8 cellular contexts compared by ENCODE assay signal in the genomic region with DNA sequence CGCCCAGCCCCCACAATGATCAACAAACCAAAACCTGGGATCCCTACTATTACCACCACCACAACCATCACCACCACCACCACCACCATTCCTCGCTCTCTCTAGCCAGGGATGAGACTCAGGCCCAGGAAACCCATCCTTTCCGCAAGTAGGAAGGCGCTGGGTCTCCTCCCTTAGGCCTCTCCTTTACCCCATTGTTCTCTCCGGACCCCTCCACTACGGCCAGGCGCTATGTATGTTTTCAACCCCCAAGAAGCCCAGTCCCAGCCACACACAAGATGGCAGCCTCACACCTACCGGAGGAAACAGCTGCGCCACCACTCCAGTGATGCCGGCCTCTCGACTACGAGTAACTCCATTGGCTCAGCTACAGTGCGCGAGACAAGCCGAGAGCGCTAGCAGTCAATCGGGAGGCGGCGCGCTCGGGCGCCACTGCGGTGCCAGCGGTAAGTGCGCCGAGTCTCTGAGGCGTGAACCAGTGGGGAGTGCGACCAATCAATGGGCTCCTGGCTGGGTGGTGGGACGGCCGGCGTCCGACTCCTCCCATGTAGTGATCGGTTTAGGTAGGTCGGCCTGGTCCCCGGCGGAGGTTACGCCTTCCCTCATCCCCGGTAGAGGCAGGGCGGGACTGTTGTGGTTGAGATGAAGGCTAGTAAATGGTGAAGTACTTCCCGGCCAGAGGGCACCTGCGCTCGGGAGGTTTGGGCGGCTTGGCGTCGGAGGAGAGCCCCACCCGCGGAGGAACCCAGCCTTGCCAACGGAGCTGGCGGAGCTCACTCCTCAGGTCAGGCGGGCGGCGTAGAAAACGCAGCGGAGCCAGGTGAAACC. TPM values are rescaled to one million over a fixed set of nuclear protein-coding genes. Genes with fewer than 3 reads are reported as not detected.
DNase-seq lines count a peak whose midpoint lies in the region; ATAC-seq and TF ChIP-seq lines count a peak whose summit lies in the region.

A gene (minus strand): TSS at position 376 of the 828 bp plus-strand sequence. CDS start 61,154 bp downstream, outside the sequence.
A gene with protein sequence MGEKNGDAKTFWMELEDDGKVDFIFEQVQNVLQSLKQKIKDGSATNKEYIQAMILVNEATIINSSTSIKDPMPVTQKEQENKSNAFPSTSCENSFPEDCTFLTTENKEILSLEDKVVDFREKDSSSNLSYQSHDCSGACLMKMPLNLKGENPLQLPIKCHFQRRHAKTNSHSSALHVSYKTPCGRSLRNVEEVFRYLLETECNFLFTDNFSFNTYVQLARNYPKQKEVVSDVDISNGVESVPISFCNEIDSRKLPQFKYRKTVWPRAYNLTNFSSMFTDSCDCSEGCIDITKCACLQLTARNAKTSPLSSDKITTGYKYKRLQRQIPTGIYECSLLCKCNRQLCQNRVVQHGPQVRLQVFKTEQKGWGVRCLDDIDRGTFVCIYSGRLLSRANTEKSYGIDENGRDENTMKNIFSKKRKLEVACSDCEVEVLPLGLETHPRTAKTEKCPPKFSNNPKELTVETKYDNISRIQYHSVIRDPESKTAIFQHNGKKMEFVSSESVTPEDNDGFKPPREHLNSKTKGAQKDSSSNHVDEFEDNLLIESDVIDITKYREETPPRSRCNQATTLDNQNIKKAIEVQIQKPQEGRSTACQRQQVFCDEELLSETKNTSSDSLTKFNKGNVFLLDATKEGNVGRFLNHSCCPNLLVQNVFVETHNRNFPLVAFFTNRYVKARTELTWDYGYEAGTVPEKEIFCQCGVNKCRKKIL (plus strand): TSS at position 586 of the 828 bp plus-strand sequence. CDS start 7,620 bp downstream, outside the sequence.

- TF ChIP-seq CTCF in GM10266 (IDR thresholded peaks at IDR 0.05; ENCODE audit: control insufficient read depth, insufficient read depth, low read depth, missing control alignments) (peak; percentile 37), osteocyte (IDR thresholded peaks at IDR 0.05) (peak; percentile 49)

- H3K36me3 Mint-ChIP-seq in activated naive CD8-positive, alpha-beta T cell treated with anti-CD3 and anti-CD28 coated beads, Interleukin-2, amount 10 ng/mL, durations not matched to agents 7 days and 5 days, result peaks cover 7% of the 10 kb centered on the region
- H3K36me3 Mint-ChIP-seq in osteocyte (ENCODE audit: unreplicated experiment), result peaks cover 2% of the 10 kb centered on the region

- no peaks in the 10 kb centered on the region for H3K36me3 ChIP-seq in thymus (ENCODE audit: control insufficient read depth, insufficient read depth)

- peak within 1 kb of the TSS; percentile 90 for H3K4me3 ChIP-seq in thymus (ENCODE audit: low read length)

- DNase-seq in GM10266 (ENCODE audit: extremely low spot score) (peak; percentile 89), NCI-H1048 (lab: John Stamatoyannopoulos, UW) (peak; percentile 73), SKM-1 (lab: John Stamatoyannopoulos, UW; ENCODE audit: unreplicated experiment) (peak; percentile 91), head of caudate nucleus (peak; percentile 95 to 100 (median 99)), osteocyte (ENCODE audit: extremely low spot score, unreplicated experiment) (peak; percentile 99)
- DNase-seq in activated naive CD8-positive, alpha-beta T cell treated with anti-CD3 and anti-CD28 coated beads, Interleukin-2, amount 10 ng/mL, durations not matched to agents 7 days and 5 days, result peak; percentile 97

- WGBS in thymus, result under 1% methylated on average over 54 of the region's 54 CpGs

- no peaks in the 10 kb centered on the region for H3K27me3 ChIP-seq in thymus (ENCODE audit: control insufficient read depth, insufficient read depth)

- intact Hi-C loops in head of caudate nucleus (cut with DNase I), result no loop called here

- no peaks in the 10 kb centered on the region for H3K9me3 Mint-ChIP-seq in activated naive CD8-positive, alpha-beta T cell treated with anti-CD3 and anti-CD28 coated beads, Interleukin-2, amount 10 ng/mL, durations not matched to agents 7 days and 5 days
- no peaks in the 10 kb centered on the region for H3K9me3 Mint-ChIP-seq in osteocyte (ENCODE audit: unreplicated experiment)

- peak within 1 kb of the TSS; percentile 97 for H3K27ac ChIP-seq in thymus (ENCODE audit: low read depth)

- H3K9me3 ChIP-seq in thymus (ENCODE audit: control insufficient read depth), result no peaks in the 10 kb centered on the region

- H3K4me3 Mint-ChIP-seq in activated naive CD8-positive, alpha-beta T cell treated with anti-CD3 and anti-CD28 coated beads, Interleukin-2, amount 10 ng/mL, durations not matched to agents 7 days and 5 days, result peak within 1 kb of the TSS; percentile 92
- peak within 1 kb of the TSS; percentile 90 for H3K4me3 Mint-ChIP-seq in osteocyte (ENCODE audit: unreplicated experiment)

- POLR2A ChIA-PET in activated naive CD8-positive, alpha-beta T cell treated with anti-CD3 and anti-CD28 coated beads, Interleukin-2, amount 10 ng/mL, durations not matched to agents 7 days and 5 days (lab: Charles Lee), result interaction anchor here (0.6 to 4.7 kb wide), 25 partner anchors 11 to 553 kb away, joined by 3 to 119 read pairs (median 5); a partner anchor contains a TSS

- H3K27ac Mint-ChIP-seq in activated naive CD8-positive, alpha-beta T cell treated with anti-CD3 and anti-CD28 coated beads, Interleukin-2, amount 10 ng/mL, durations not matched to agents 7 days and 5 days, result peak within 1 kb of the TSS; percentile 97
- H3K27ac Mint-ChIP-seq in osteocyte (ENCODE audit: unreplicated experiment), result peak within 1 kb of the TSS; percentile 99

- peaks cover 7% of the 10 kb centered on the region for H3K4me1 ChIP-seq in thymus (ENCODE audit: control insufficient read depth, insufficient read depth, low read length)

- peaks cover 6% of the 10 kb centered on the region for H3K27me3 Mint-ChIP-seq in activated naive CD8-positive, alpha-beta T cell treated with anti-CD3 and anti-CD28 coated beads, Interleukin-2, amount 10 ng/mL, durations not matched to agents 7 days and 5 days
- H3K27me3 Mint-ChIP-seq in osteocyte (ENCODE audit: unreplicated experiment), result no peaks in the 10 kb centered on the region

- peak; percentile 95 for ATAC-seq in HG02588 (IDR thresholded peaks at IDR 0.05; ENCODE audit: unreplicated experiment)
- ATAC-seq in activated naive CD8-positive, alpha-beta T cell treated with anti-CD3 and anti-CD28 coated beads, Interleukin-2, amount 10 ng/mL, durations not matched to agents 7 days and 5 days (ENCODE audit: low read depth), result peak; percentile 89

- peaks cover 22% of the 10 kb centered on the region for H3K4me1 Mint-ChIP-seq in activated naive CD8-positive, alpha-beta T cell treated with anti-CD3 and anti-CD28 coated beads, Interleukin-2, amount 10 ng/mL, durations not matched to agents 7 days and 5 days
- H3K4me1 Mint-ChIP-seq in osteocyte (ENCODE audit: unreplicated experiment), result peaks cover 37% of the 10 kb centered on the region

RNA-seq across cellular contexts. Expression of the first gene that starts in this region (rescaled TPM):
- 1 to 10 TPM; 3.8 to 4.8 TPM for total RNA-seq in activated naive CD8-positive, alpha-beta T cell treated with anti-CD3 and anti-CD28 coated beads, Interleukin-2, amount 10 ng/mL, durations not matched to agents 7 days and 5 days
- 7.4 and 8.3 TPM in 2 replicates for total RNA-seq in osteocyte
- 7.6 TPM for polyA plus RNA-seq in thymus

RNA-seq across cellular contexts. Expression of the second gene that starts in this region (rescaled TPM):
- total RNA-seq in activated naive CD8-positive, alpha-beta T cell treated with anti-CD3 and anti-CD28 coated beads, Interleukin-2, amount 10 ng/mL, durations not matched to agents 7 days and 5 days, result 10 to 100 TPM; 21.1 to 21.6 TPM
- 8.2 and 9.4 TPM in 2 replicates for total RNA-seq in osteocyte
- polyA plus RNA-seq in thymus, result 8.1 TPM

Comparison
In these comparisons a context has a peak if more than half of its experiments do, and no peak if none do; other contexts are left out.
1. Peak in every context shown above with its lines: DNase-seq, ATAC-seq, H3K4me3 ChIP-seq and H3K27ac ChIP-seq.